32 cellular contexts compared by ENCODE assay signal in the genomic region with DNA sequence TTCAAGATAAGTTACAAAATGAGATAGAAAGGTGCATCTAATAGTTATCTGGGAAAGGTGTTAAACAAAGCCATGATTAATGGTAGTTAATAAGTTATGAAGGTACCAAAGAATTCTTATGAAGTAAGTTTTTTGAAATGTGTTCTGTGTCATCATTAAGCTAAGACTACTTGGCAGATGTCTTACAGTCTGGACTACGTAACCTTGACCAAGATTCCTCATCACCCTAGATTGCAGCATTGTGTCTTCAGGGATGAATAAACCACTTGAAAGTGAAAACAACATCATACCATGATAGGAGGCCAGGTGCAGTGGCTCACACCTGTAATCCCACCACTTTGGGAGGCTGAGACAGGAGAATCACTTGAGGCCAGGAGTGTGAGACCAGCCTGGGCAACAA. TPM values are rescaled to one million over a fixed set of nuclear protein-coding genes. Genes with fewer than 3 reads are reported as not detected.
"Had no signal": no experiment of that assay in that cellular context is flagged by ENCODE, and none has a peak within 500 bp of the region (broad histone marks: within the 10 kb centered on the region; RNA-seq: fewer than 3 reads in every experiment).

No MANE protein-coding gene starts in this region.

- H3K9me3 ChIP-seq: esophagus muscularis mucosa had no signal

- H3K36me3 ChIP-seq: brain microvascular endothelial cell, esophagus muscularis mucosa, WERI-Rb-1 had no signal

- ATAC-seq: activated CD4-positive, CD25-positive, alpha-beta regulatory T cell treated with anti-CD3 and anti-CD28 coated beads, Interleukin-2, amount 50 U/mL, for 24 hours; activated naive CD4-positive, alpha-beta T cell treated with anti-CD3 and anti-CD28 coated beads, Interleukin-2, amount 50 U/mL, for 72 hours; activated T-cell treated with anti-CD3 and anti-CD28 coated beads, Interleukin-2, amount 50 U/mL, for 72 hours; T-helper 17 cell had no signal

- H3K27ac Mint-ChIP-seq: activated B cell treated with CpG ODN at 0.5 μM for 24 hours; activated naive CD4-positive, alpha-beta T cell treated with anti-CD3 and anti-CD28 coated beads, Interleukin-2, amount 10 ng/mL, durations not matched to agents 7 days and 5 days; activated naive CD4-positive, alpha-beta T cell treated with anti-CD3 and anti-CD28 coated beads, Interleukin-2, amount 50 U/mL, for 72 hours; activated naive CD8-positive, alpha-beta T cell treated with anti-CD3 and anti-CD28 coated beads, Interleukin-2, amount 10 ng/mL, durations not matched to agents 7 days and 5 days; activated T-cell treated with anti-CD3 and anti-CD28 coated beads, Interleukin-2, amount 50 U/mL, for 24 hours; activated T-cell treated with anti-CD3 and anti-CD28 coated beads, Interleukin-2, amount 50 U/mL, for 72 hours; dendritic cell treated with granulocyte-macrophage colony-stimulating factor and Interleukin-4, amounts not matched to agents 40 ng/mL and 50 ng/mL, for 4 days; endodermal cell; T-helper 17 cell; T-helper 2 cell treated with Interferon-gamma antibody and Interleukin-4, amounts not matched to agents 5 μg/mL and 100 μg/mL, for 36 hours had no signal

- H3K4me1 Mint-ChIP-seq: activated B cell treated with CpG ODN at 0.5 μM for 24 hours; activated naive CD4-positive, alpha-beta T cell treated with anti-CD3 and anti-CD28 coated beads, Interleukin-2, amount 10 ng/mL, durations not matched to agents 7 days and 5 days; activated naive CD8-positive, alpha-beta T cell treated with anti-CD3 and anti-CD28 coated beads, Interleukin-2, amount 10 ng/mL, durations not matched to agents 7 days and 5 days; central memory CD8-positive, alpha-beta T cell; T-helper 17 cell had no signal

- DNase-seq: activated B cell treated with CpG ODN at 0.5 μM for 24 hours; activated CD4-positive, alpha-beta T cell treated with anti-CD3 and anti-CD28 coated beads for 48 hours; activated CD4-positive, alpha-beta T cell treated with anti-CD3 and anti-CD28 coated beads, Interleukin-2, amount 50 U/mL, for 1 hour; activated CD4-positive, alpha-beta T cell treated with anti-CD3 and anti-CD28 coated beads, Interleukin-2, amount 50 U/mL, for 48 hours; activated CD8-positive, alpha-beta memory T cell treated with anti-CD3 and anti-CD28 coated beads, Interleukin-2, amount 50 U/mL, for 48 hours; activated gamma-delta T cell; activated naive CD4-positive, alpha-beta T cell; activated naive CD4-positive, alpha-beta T cell treated with anti-CD3 and anti-CD28 coated beads, Interleukin-2, amount 10 ng/mL, durations not matched to agents 7 days and 5 days; activated naive CD8-positive, alpha-beta T cell treated with anti-CD3 and anti-CD28 coated beads, Interleukin-2, amount 10 ng/mL, durations not matched to agents 7 days and 5 days; activated T-cell treated with anti-CD3 and anti-CD28 coated beads for 4 hours; activated T-cell treated with anti-CD3 and anti-CD28 coated beads, Interleukin-2, amount 50 U/mL, for 24 hours; activated T-cell treated with anti-CD3 and anti-CD28 coated beads, Interleukin-2, amount 50 U/mL, for 72 hours; amniotic stem cell; anterior cingulate cortex; brain microvascular endothelial cell; dorsolateral prefrontal cortex; effector memory CD4-positive, alpha-beta T cell; endodermal cell; erythroblast; head of caudate nucleus; T-helper 1 cell; T-helper 17 cell; T1000; WERI-Rb-1 had no signal

- H3K4me1 ChIP-seq: esophagus muscularis mucosa had no signal

- H3K4me3 Mint-ChIP-seq: activated B cell treated with CpG ODN at 0.5 μM for 24 hours; activated naive CD4-positive, alpha-beta T cell treated with anti-CD3 and anti-CD28 coated beads, Interleukin-2, amount 10 ng/mL, durations not matched to agents 7 days and 5 days; activated naive CD8-positive, alpha-beta T cell treated with anti-CD3 and anti-CD28 coated beads, Interleukin-2, amount 10 ng/mL, durations not matched to agents 7 days and 5 days; activated T-cell treated with anti-CD3 and anti-CD28 coated beads, Interleukin-2, amount 50 U/mL, for 24 hours; activated T-cell treated with anti-CD3 and anti-CD28 coated beads, Interleukin-2, amount 50 U/mL, for 72 hours; central memory CD8-positive, alpha-beta T cell; dendritic cell treated with granulocyte-macrophage colony-stimulating factor and Interleukin-4, amounts not matched to agents 40 ng/mL and 50 ng/mL, for 4 days; endodermal cell; T-helper 17 cell; T-helper 2 cell treated with Interferon-gamma antibody and Interleukin-4, amounts not matched to agents 5 μg/mL and 100 μg/mL, for 36 hours had no signal

- H3K27ac ChIP-seq: brain microvascular endothelial cell, coronary artery, dorsolateral prefrontal cortex, esophagus muscularis mucosa, WERI-Rb-1 had no signal

- H3K9me3 Mint-ChIP-seq: activated B cell treated with CpG ODN at 0.5 μM for 24 hours; activated naive CD4-positive, alpha-beta T cell treated with anti-CD3 and anti-CD28 coated beads, Interleukin-2, amount 10 ng/mL, durations not matched to agents 7 days and 5 days; activated naive CD4-positive, alpha-beta T cell treated with anti-CD3 and anti-CD28 coated beads, Interleukin-2, amount 50 U/mL, for 72 hours; activated naive CD8-positive, alpha-beta T cell treated with anti-CD3 and anti-CD28 coated beads, Interleukin-2, amount 10 ng/mL, durations not matched to agents 7 days and 5 days; activated T-cell treated with anti-CD3 and anti-CD28 coated beads, Interleukin-2, amount 50 U/mL, for 24 hours; activated T-cell treated with anti-CD3 and anti-CD28 coated beads, Interleukin-2, amount 50 U/mL, for 72 hours; central memory CD8-positive, alpha-beta T cell; T-helper 2 cell treated with Interferon-gamma antibody and Interleukin-4, amounts not matched to agents 5 μg/mL and 100 μg/mL, for 36 hours had no signal

- H3K4me3 ChIP-seq: coronary artery, dorsolateral prefrontal cortex, esophagus muscularis mucosa had no signal

- H3K36me3 Mint-ChIP-seq: activated naive CD4-positive, alpha-beta T cell treated with anti-CD3 and anti-CD28 coated beads, Interleukin-2, amount 10 ng/mL, durations not matched to agents 7 days and 5 days; activated naive CD4-positive, alpha-beta T cell treated with anti-CD3 and anti-CD28 coated beads, Interleukin-2, amount 50 U/mL, for 72 hours had no signal

- H3K27me3 Mint-ChIP-seq: activated B cell treated with CpG ODN at 0.5 μM for 24 hours had no signal

- H3K27me3 ChIP-seq: brain microvascular endothelial cell, dorsolateral prefrontal cortex, esophagus muscularis mucosa had no signal

RNA-seq across cellular contexts. Expression of a gene that starts 53.0 kb away (rescaled TPM):
- total RNA-seq: activated B cell treated with CpG ODN at 0.5 μM for 24 hours, bronchial epithelial cell had no signal
